ENCODE assay signal across 8 cellular contexts in genomic region chr19:55069137-55069858, GRCh38. TPM values are rescaled to one million over a fixed set of nuclear protein-coding genes. Genes with fewer than 3 reads are reported as not detected.
DNase-seq lines count a peak whose midpoint lies in the region; ATAC-seq and TF ChIP-seq lines count a peak whose summit lies in the region.

No MANE protein-coding gene starts in this region.

- CTCF ChIA-PET in activated naive CD4-positive, alpha-beta T cell treated with anti-CD3 and anti-CD28 coated beads, Interleukin-2, amount 10 ng/mL, durations not matched to agents 7 days and 5 days (lab: Charles Lee), result no interaction called here

- H3K27me3 Mint-ChIP-seq in activated naive CD4-positive, alpha-beta T cell treated with anti-CD3 and anti-CD28 coated beads, Interleukin-2, amount 10 ng/mL, durations not matched to agents 7 days and 5 days, result peaks cover 89% of the 10 kb centered on the region
- H3K27me3 Mint-ChIP-seq in glutamatergic neuron (ENCODE audit: unreplicated experiment), result peaks cover 31% of the 10 kb centered on the region

- no peak for DNase-seq in activated naive CD4-positive, alpha-beta T cell treated with anti-CD3 and anti-CD28 coated beads, Interleukin-2, amount 10 ng/mL, durations not matched to agents 7 days and 5 days
- no peak for DNase-seq in activated naive CD4-positive, alpha-beta T cell (lab: John Stamatoyannopoulos, UW)
- DNase-seq in RPMI8226 (peak; percentile 91), glutamatergic neuron (peak; percentile 52), renal cortical epithelial cell (ENCODE audit: low read depth) (peak; percentile 22), NCI-H524 (lab: John Stamatoyannopoulos, UW) (no peak)

- no peaks in the 10 kb centered on the region for H3K9me3 Mint-ChIP-seq in activated naive CD4-positive, alpha-beta T cell treated with anti-CD3 and anti-CD28 coated beads, Interleukin-2, amount 10 ng/mL, durations not matched to agents 7 days and 5 days
- peaks cover 9% of the 10 kb centered on the region for H3K9me3 Mint-ChIP-seq in glutamatergic neuron (ENCODE audit: unreplicated experiment)

- H3K4me1 Mint-ChIP-seq in activated naive CD4-positive, alpha-beta T cell treated with anti-CD3 and anti-CD28 coated beads, Interleukin-2, amount 10 ng/mL, durations not matched to agents 7 days and 5 days, result peaks cover 18% of the 10 kb centered on the region
- H3K4me1 Mint-ChIP-seq in glutamatergic neuron (ENCODE audit: low read depth, unreplicated experiment), result peaks cover 6% of the 10 kb centered on the region

- ATAC-seq in GM21423 (IDR thresholded peaks at IDR 0.05; ENCODE audit: unreplicated experiment), result no peak
- no peak for ATAC-seq in GM18517 (IDR thresholded peaks at IDR 0.05; ENCODE audit: unreplicated experiment)

- H3K36me3 Mint-ChIP-seq in activated naive CD4-positive, alpha-beta T cell treated with anti-CD3 and anti-CD28 coated beads, Interleukin-2, amount 10 ng/mL, durations not matched to agents 7 days and 5 days, result no peaks in the 10 kb centered on the region
- H3K36me3 Mint-ChIP-seq in glutamatergic neuron (ENCODE audit: unreplicated experiment), result peaks cover 4% of the 10 kb centered on the region

- no peak overlapping the region for H3K27ac Mint-ChIP-seq in activated naive CD4-positive, alpha-beta T cell treated with anti-CD3 and anti-CD28 coated beads, Interleukin-2, amount 10 ng/mL, durations not matched to agents 7 days and 5 days
- H3K27ac Mint-ChIP-seq in glutamatergic neuron (ENCODE audit: unreplicated experiment), result no peak overlapping the region

- H3K4me3 Mint-ChIP-seq in activated naive CD4-positive, alpha-beta T cell treated with anti-CD3 and anti-CD28 coated beads, Interleukin-2, amount 10 ng/mL, durations not matched to agents 7 days and 5 days, result peak overlapping the region; percentile 2
- peak overlapping the region; percentile 85 for H3K4me3 Mint-ChIP-seq in glutamatergic neuron (ENCODE audit: unreplicated experiment)

- TF ChIP-seq CTCF in glutamatergic neuron (IDR thresholded peaks at IDR 0.05; ENCODE audit: partially characterized antibody, unreplicated experiment), result no peak

RNA-seq across cellular contexts. Expression of gene RDH13, which starts 6.3 kb away (rescaled TPM):
- total RNA-seq in glutamatergic neuron (ENCODE audit: unreplicated experiment) (17.9 TPM), renal cortical epithelial cell (19.9 and 22.2 TPM in 2 replicates)

RNA-seq across cellular contexts. Expression of gene EPS8L1, which starts 6.4 kb away (rescaled TPM):
- total RNA-seq in glutamatergic neuron (ENCODE audit: unreplicated experiment), result 114 TPM
- total RNA-seq in renal cortical epithelial cell, result 7.0 and 40.5 TPM in 2 replicates

RNA-seq across cellular contexts. Expression of gene GP6, which starts 31.2 kb away (rescaled TPM):
- 0.42 TPM for total RNA-seq in glutamatergic neuron (ENCODE audit: unreplicated experiment)
- 0.10 TPM in 1 of 2 replicates, not detected in the other for total RNA-seq in renal cortical epithelial cell

RNA-seq across cellular contexts. Expression of gene PPP1R12C, which starts 48.1 kb away (rescaled TPM):
- total RNA-seq in glutamatergic neuron (ENCODE audit: unreplicated experiment) (150 TPM), renal cortical epithelial cell (17.5 and 32.4 TPM in 2 replicates)

Comparison
In these comparisons a context has a peak if more than half of its experiments do, and no peak if none do; other contexts are left out.
1. DNase-seq: peak in RPMI8226 (single experiment), glutamatergic neuron (single experiment) and renal cortical epithelial cell (single experiment); none in activated naive CD4-positive, alpha-beta T cell treated with anti-CD3 and anti-CD28 coated beads, Interleukin-2, amount 10 ng/mL, durations not matched to agents 7 days and 5 days (single experiment), activated naive CD4-positive, alpha-beta T cell (0 of 4) and NCI-H524 (0 of 2).